In the genomic region with DNA sequence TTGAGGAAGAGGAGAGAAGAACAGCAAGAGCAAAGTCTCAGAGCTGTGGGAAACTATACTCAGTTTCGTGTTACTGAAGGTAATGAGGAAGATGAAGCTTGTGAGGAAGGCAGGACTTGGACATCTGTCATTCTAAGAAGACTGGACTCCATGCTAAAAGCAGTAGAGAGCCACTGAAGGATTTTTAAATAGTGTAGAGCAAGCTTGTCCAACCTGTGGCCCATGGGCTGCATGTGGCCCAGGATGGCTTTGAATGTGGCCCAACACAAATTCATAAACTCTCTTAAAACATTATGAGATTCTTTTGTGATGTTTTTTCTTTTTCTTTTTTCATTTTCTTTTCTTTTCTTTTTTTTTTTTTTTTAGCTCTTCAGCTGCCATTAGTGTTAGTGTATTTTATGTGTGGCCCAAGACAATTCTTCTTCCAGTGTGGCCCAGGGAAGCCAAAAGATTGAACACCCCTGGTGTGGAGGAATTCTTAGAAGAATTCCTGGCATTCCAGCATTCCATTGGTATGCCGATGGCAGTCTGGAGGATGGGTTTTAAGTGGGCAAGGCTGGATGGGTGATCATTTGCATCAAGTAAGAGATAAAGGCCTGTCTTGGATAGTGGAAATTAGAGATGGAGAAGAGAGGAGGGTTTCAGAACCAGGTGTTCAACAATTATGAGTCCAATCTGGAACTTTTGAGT, we compare ENCODE assay signal across 1 cellular context.
TF ChIP-seq lines count a peak whose summit lies in the region.

No MANE protein-coding gene starts in this region.

TF ChIP-seq in SK-N-SH, 30 proteins besides CTCF, POLR2A, EP300 and RAD21 (continued from another document):
- TF ChIP-seq, protein P1, sequence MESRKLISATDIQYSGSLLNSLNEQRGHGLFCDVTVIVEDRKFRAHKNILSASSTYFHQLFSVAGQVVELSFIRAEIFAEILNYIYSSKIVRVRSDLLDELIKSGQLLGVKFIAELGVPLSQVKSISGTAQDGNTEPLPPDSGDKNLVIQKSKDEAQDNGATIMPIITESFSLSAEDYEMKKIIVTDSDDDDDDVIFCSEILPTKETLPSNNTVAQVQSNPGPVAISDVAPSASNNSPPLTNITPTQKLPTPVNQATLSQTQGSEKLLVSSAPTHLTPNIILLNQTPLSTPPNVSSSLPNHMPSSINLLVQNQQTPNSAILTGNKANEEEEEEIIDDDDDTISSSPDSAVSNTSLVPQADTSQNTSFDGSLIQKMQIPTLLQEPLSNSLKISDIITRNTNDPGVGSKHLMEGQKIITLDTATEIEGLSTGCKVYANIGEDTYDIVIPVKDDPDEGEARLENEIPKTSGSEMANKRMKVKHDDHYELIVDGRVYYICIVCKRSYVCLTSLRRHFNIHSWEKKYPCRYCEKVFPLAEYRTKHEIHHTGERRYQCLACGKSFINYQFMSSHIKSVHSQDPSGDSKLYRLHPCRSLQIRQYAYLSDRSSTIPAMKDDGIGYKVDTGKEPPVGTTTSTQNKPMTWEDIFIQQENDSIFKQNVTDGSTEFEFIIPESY (IDR thresholded peaks at IDR 0.05; ENCODE audit: borderline replicate concordance, low read depth), result no peak
TF ChIP-seq in SK-N-SH: peak in this region for 2.
